Comparison of ENCODE assay signal across 8 cellular contexts in the genomic region with DNA sequence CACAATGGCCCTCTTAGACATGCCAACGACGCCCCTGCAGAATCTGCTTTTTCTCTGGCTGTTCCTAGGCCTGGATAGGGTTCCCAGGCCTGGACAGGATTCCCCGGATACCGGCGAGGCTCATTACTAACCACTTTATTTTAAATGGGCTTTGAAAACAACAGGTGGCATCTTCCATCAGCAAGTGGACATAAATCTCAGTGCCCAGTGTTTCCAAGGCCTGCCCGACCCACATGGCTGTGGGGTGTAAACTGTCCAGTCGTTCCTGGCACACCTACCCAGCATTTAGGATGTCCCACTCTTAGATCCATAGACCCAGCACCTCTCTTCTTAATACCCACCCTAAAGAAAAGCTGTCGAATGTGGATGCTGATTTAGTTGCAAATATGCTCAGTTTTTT. TPM values are rescaled to one million over a fixed set of nuclear protein-coding genes. Genes with fewer than 3 reads are reported as not detected.
A peak's percentile ranks its signal among the peaks of the same experiment; 100 is the strongest.
DNase-seq lines count a peak whose midpoint lies in the region; ATAC-seq and TF ChIP-seq lines count a peak whose summit lies in the region.

No MANE protein-coding gene starts in this region.

- H2AFZ ChIP-seq in GM23338, result peak overlapping the region; percentile 99

- H3K4me1 Mint-ChIP-seq in GM23338, result peaks cover 29% of the 10 kb centered on the region

- H3K4me3 ChIP-seq in GM23338 (peak overlapping the region; percentile 98), Peyer's patch (peak overlapping the region in 3 of 4 donors; percentile 51 to 66 (median 64)), fibroblast of the aortic adventitia (ENCODE audit: low read depth, low read length) (peak overlapping the region; percentile 76), rectal smooth muscle tissue (ENCODE audit: low read length) (peak overlapping the region; percentile 78)

- H3K36me3 Mint-ChIP-seq in GM23338 (ENCODE audit: low read depth), result peaks cover 11% of the 10 kb centered on the region

- H3K4me1 ChIP-seq in GM23338 (ENCODE audit: insufficient read depth), result peaks cover 18% of the 10 kb centered on the region
- peaks cover 0 to 23% (median 0%) of the 10 kb centered on the region in 4 donors for H3K4me1 ChIP-seq in Peyer's patch
- H3K4me1 ChIP-seq in rectal smooth muscle tissue (ENCODE audit: control insufficient read depth, insufficient read depth, low read length), result no peaks in the 10 kb centered on the region

- H3K27ac Mint-ChIP-seq in GM23338, result 0 out of 2 replicates have a peak overlapping the region, but pooled peaks have one; percentile 18

- H3K27ac ChIP-seq in GM23338 (ENCODE audit: low read depth) (no peak overlapping the region), Peyer's patch (peak overlapping the region in 3 of 4 donors; percentile 72 to 94 (median 89)), rectal smooth muscle tissue (ENCODE audit: low read depth, low read length) (peak overlapping the region; percentile 76)

- H3F3A ChIP-seq in GM23338 (replicated peaks; ENCODE audit: low read depth), result no peaks in the 10 kb centered on the region; the same call in 1 of the 2 replicates

- no peaks in the 10 kb centered on the region for H3K9me2 ChIP-seq in GM23338 (ENCODE audit: insufficient read depth)

- peaks cover 12% of the 10 kb centered on the region for H3K27me3 Mint-ChIP-seq in GM23338 (ENCODE audit: insufficient read depth, low read depth, poor library complexity)

- no peak for DNase-seq in GM23338 (ENCODE audit: low spot score)
- DNase-seq in Peyer's patch, result no peak
- DNase-seq in fibroblast of the aortic adventitia (ENCODE audit: low read depth), result no peak
- DNase-seq in stimulated activated CD4-positive, alpha-beta T cell treated with anti-CD3 and anti-CD28 coated beads, Interleukin-2, amount 100 ng/mL, for 24 hours, result no peak
- DNase-seq in SW480 (ENCODE audit: low spot score), result no peak
- DNase-seq in NCI-H1694 (lab: John Stamatoyannopoulos, UW), result no peak

- H3K9ac ChIP-seq in rectal smooth muscle tissue (ENCODE audit: low read length), result no peak overlapping the region

- H3K79me2 ChIP-seq in GM23338 (replicated peaks; ENCODE audit: insufficient read depth), result 0 out of 2 replicates have a peak, but pooled peaks cover 4% of the 10 kb centered on the region

- no peaks in the 10 kb centered on the region for H3K9me3 ChIP-seq in Peyer's patch

- no peaks in the 10 kb centered on the region; the same call in 1 of the 3 replicates for H3K9me3 Mint-ChIP-seq in GM23338

- peak overlapping the region; percentile 96 for H3K4me2 ChIP-seq in GM23338

- no peak for TF ChIP-seq POLR2A in Peyer's patch (IDR thresholded peaks at IDR 0.05)

- ATAC-seq in GM23338 (peak; percentile 35), GM21576 (IDR thresholded peaks at IDR 0.05; ENCODE audit: unreplicated experiment) (no peak)

- peak overlapping the region; percentile 88 for H3K4me3 Mint-ChIP-seq in GM23338

- no peaks in the 10 kb centered on the region for H4K20me1 ChIP-seq in GM23338 (replicated peaks; ENCODE audit: insufficient read depth)

- TF ChIP-seq CTCF in GM23338 (conservative IDR thresholded peaks at IDR 0.05; ENCODE audit: low read depth in 2 of 2), result no peak
- TF ChIP-seq CTCF in Peyer's patch (IDR thresholded peaks at IDR 0.05), result no peak
- TF ChIP-seq CTCF in fibroblast of the aortic adventitia (IDR thresholded peaks at IDR 0.05; ENCODE audit: insufficient read depth, low read length), result no peak

- H3K36me3 ChIP-seq in GM23338 (ENCODE audit: insufficient read depth) (no peaks in the 10 kb centered on the region; the same call in 1 of the 2 replicates), Peyer's patch (no peaks in the 10 kb centered on the region), rectal smooth muscle tissue (ENCODE audit: control insufficient read depth, insufficient read depth, low read length) (no peaks in the 10 kb centered on the region)

- peaks cover 8% of the 10 kb centered on the region for H3K27me3 ChIP-seq in GM23338 (ENCODE audit: insufficient read depth)
- H3K27me3 ChIP-seq in Peyer's patch, result no peaks in the 10 kb centered on the region
- H3K27me3 ChIP-seq in rectal smooth muscle tissue (ENCODE audit: control insufficient read depth, insufficient read depth, low read length), result no peaks in the 10 kb centered on the region

TF ChIP-seq in GM23338, 12 proteins besides CTCF, POLR2A, EP300 and RAD21:
- TF ChIP-seq ZNF114 (CRISPR knock-in tag; IDR thresholded peaks at IDR 0.05), result no peak
- no peak for TF ChIP-seq POLR2AphosphoS5 (IDR thresholded peaks at IDR 0.05; ENCODE audit: low read depth)
- TF ChIP-seq CREB1 (CRISPR knock-in tag; IDR thresholded peaks at IDR 0.05; ENCODE audit: low read depth), result no peak
- TF ChIP-seq, protein P1, sequence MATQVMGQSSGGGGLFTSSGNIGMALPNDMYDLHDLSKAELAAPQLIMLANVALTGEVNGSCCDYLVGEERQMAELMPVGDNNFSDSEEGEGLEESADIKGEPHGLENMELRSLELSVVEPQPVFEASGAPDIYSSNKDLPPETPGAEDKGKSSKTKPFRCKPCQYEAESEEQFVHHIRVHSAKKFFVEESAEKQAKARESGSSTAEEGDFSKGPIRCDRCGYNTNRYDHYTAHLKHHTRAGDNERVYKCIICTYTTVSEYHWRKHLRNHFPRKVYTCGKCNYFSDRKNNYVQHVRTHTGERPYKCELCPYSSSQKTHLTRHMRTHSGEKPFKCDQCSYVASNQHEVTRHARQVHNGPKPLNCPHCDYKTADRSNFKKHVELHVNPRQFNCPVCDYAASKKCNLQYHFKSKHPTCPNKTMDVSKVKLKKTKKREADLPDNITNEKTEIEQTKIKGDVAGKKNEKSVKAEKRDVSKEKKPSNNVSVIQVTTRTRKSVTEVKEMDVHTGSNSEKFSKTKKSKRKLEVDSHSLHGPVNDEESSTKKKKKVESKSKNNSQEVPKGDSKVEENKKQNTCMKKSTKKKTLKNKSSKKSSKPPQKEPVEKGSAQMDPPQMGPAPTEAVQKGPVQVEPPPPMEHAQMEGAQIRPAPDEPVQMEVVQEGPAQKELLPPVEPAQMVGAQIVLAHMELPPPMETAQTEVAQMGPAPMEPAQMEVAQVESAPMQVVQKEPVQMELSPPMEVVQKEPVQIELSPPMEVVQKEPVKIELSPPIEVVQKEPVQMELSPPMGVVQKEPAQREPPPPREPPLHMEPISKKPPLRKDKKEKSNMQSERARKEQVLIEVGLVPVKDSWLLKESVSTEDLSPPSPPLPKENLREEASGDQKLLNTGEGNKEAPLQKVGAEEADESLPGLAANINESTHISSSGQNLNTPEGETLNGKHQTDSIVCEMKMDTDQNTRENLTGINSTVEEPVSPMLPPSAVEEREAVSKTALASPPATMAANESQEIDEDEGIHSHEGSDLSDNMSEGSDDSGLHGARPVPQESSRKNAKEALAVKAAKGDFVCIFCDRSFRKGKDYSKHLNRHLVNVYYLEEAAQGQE (IDR thresholded peaks at IDR 0.05; ENCODE audit: unreplicated experiment), result no peak
- no peak for TF ChIP-seq EZH2phosphoT487 (IDR thresholded peaks at IDR 0.05; ENCODE audit: unreplicated experiment)
- TF ChIP-seq ZNF331 (CRISPR knock-in tag; IDR thresholded peaks at IDR 0.05; ENCODE audit: low read depth), result no peak
- TF ChIP-seq JUNB (IDR thresholded peaks at IDR 0.05; ENCODE audit: unreplicated experiment), result no peak
- TF ChIP-seq, protein P2, sequence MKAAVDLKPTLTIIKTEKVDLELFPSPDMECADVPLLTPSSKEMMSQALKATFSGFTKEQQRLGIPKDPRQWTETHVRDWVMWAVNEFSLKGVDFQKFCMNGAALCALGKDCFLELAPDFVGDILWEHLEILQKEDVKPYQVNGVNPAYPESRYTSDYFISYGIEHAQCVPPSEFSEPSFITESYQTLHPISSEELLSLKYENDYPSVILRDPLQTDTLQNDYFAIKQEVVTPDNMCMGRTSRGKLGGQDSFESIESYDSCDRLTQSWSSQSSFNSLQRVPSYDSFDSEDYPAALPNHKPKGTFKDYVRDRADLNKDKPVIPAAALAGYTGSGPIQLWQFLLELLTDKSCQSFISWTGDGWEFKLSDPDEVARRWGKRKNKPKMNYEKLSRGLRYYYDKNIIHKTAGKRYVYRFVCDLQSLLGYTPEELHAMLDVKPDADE (IDR thresholded peaks at IDR 0.05), result no peak

RNA-seq across cellular contexts. Expression of gene CMBL, which starts 0.9 kb away (rescaled TPM):
- total RNA-seq in GM23338 (2014; rRNA removed; shearing (Covaris generic)), result 13.2 and 23.3 TPM in 2 replicates
- polyA plus RNA-seq in GM23338 (2016; fragmentation: Nextera tagmentation; extraction: Ambion mirVana), result 23.5 and 24.1 TPM in 2 replicates
- total RNA-seq in Peyer's patch (100 to 1,000 TPM in 3 of 4 donors, 10 to 100 TPM in 1; 17.3 to 166 (median 120) TPM), fibroblast of the aortic adventitia (ENCODE audit: low replicate concordance) (12.3 and 13.6 TPM in 2 replicates)

RNA-seq across cellular contexts. Expression of gene MARCHF6, which starts 46.7 kb away (rescaled TPM):
- 72.7 and 77.5 TPM in 2 replicates for total RNA-seq in GM23338 (2014; rRNA removed; shearing (Covaris generic))
- 50.9 and 70.8 TPM in 2 replicates for polyA plus RNA-seq in GM23338 (2016; fragmentation: Nextera tagmentation; extraction: Ambion mirVana)
- 100 to 1,000 TPM in 3 of 4 donors, 10 to 100 TPM in 1; 88.3 to 228 (median 174) TPM for total RNA-seq in Peyer's patch
- 49.0 and 68.1 TPM in 2 replicates for total RNA-seq in fibroblast of the aortic adventitia (ENCODE audit: low replicate concordance)

RNA-seq across cellular contexts. Expression of gene CCT5, which starts 56.7 kb away (rescaled TPM):
- 604 and 661 TPM in 2 replicates for total RNA-seq in GM23338 (2014; rRNA removed; shearing (Covaris generic))
- 576 and 627 TPM in 2 replicates for polyA plus RNA-seq in GM23338 (2016; fragmentation: Nextera tagmentation; extraction: Ambion mirVana)
- total RNA-seq in Peyer's patch, result 100 to 1,000 TPM in 1 of 4 donors, 10 to 100 TPM in 3; 61.9 to 113 (median 81.0) TPM
- 168 and 359 TPM in 2 replicates for total RNA-seq in fibroblast of the aortic adventitia (ENCODE audit: low replicate concordance)

RNA-seq across cellular contexts. Expression of gene ATPSCKMT, which starts 57.1 kb away (rescaled TPM):
- 19.3 and 22.9 TPM in 2 replicates for total RNA-seq in GM23338 (2014; rRNA removed; shearing (Covaris generic))
- 8.9 and 10.0 TPM in 2 replicates for polyA plus RNA-seq in GM23338 (2016; fragmentation: Nextera tagmentation; extraction: Ambion mirVana)
- total RNA-seq in Peyer's patch (10 to 100 TPM; 14.9 to 25.6 (median 21.3) TPM), fibroblast of the aortic adventitia (ENCODE audit: low replicate concordance) (34.3 and 60.9 TPM in 2 replicates)
